5 cellular contexts compared by ENCODE assay signal in genomic region chr2:21683838-21684237, GRCh38.
"Had no signal": no experiment of that assay in that cellular context is flagged by ENCODE, and none has a peak within 500 bp of the region (broad histone marks: within the 10 kb centered on the region; RNA-seq: fewer than 3 reads in every experiment).

No MANE protein-coding gene starts in this region.

- H3K4me2 ChIP-seq: KMS-11 had no signal

- H3K9ac ChIP-seq: KMS-11 had no signal

- FAIRE-seq: HTR-8/SVneo had no signal

- DNase-seq: KBM-7, KG1 had no signal

- H3K27ac ChIP-seq: HL-60, KMS-11 had no signal
